8 cellular contexts compared by ENCODE assay signal in the genomic region with DNA sequence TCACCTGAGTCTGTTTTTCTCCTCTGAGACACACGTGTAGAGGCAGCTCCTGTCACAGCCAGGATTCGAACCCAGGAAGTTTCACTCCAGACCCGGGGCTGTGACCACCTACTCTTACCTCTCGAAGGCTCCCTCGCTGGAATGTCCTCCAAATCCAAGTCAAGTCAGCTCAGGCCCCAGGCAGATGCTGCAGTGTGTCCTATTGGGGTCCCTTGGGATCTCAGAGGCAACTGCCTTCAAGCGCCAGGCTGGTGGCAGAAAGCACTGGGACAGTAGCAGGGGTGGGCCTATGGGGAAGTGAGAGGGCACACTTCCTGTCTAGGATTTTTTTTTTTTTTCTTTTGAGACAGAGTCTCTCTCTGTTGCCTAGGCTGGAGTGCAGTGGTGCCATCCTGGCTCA.
DNase-seq lines count a peak whose midpoint lies in the region; ATAC-seq lines count a peak whose summit lies in the region.

No MANE protein-coding gene starts in this region.

- H3K9me3 ChIP-seq in effector memory CD4-positive, alpha-beta T cell (ENCODE audit: control insufficient read depth, low read length), result no peaks in the 10 kb centered on the region

- H3K4me3 ChIP-seq in effector memory CD4-positive, alpha-beta T cell (ENCODE audit: insufficient read depth, low read depth, low read length, poor library complexity, severe bottlenecking), result peak overlapping the region; percentile 44

- no peaks in the 10 kb centered on the region for H3K27me3 Mint-ChIP-seq in T-helper 1 cell treated with Interleukin-12 subunit alpha and Interleukin-12 subunit beta and Interleukin-4 antibody, amounts not matched to agents 30 μg/mL and 1 μg/mL, for 36 hours (ENCODE audit: low read depth)
- no peaks in the 10 kb centered on the region for H3K27me3 Mint-ChIP-seq in stimulated activated naive B cell treated with anti-CD40 and anti-IgM and Interleukin-4, amounts not matched to agents 10 μg/mL and 1 μg/mL and 100 μg/mL, for 72 hours

- ATAC-seq in stimulated activated naive B cell treated with anti-CD40 and anti-IgM and Interleukin-4, amounts not matched to agents 10 μg/mL and 1 μg/mL and 100 μg/mL, for 72 hours (replicated peaks), result peak; percentile 73 to 74
- ATAC-seq in GM19328 (IDR thresholded peaks at IDR 0.05; ENCODE audit: unreplicated experiment) (no peak), HG03520 (IDR thresholded peaks at IDR 0.05; ENCODE audit: unreplicated experiment) (no peak)

- H3K4me1 Mint-ChIP-seq in T-helper 1 cell treated with Interleukin-12 subunit alpha and Interleukin-12 subunit beta and Interleukin-4 antibody, amounts not matched to agents 30 μg/mL and 1 μg/mL, for 36 hours (ENCODE audit: low read depth), result peaks cover 43% of the 10 kb centered on the region
- H3K4me1 Mint-ChIP-seq in stimulated activated naive B cell treated with anti-CD40 and anti-IgM and Interleukin-4, amounts not matched to agents 10 μg/mL and 1 μg/mL and 100 μg/mL, for 72 hours, result peaks cover 45 to 72% of the 10 kb centered on the region in 2 donors

- peak overlapping the region; percentile 21 for H3K27ac ChIP-seq in effector memory CD4-positive, alpha-beta T cell (ENCODE audit: insufficient read depth, low read length, poor library complexity, severe bottlenecking)

- H3K27me3 ChIP-seq in effector memory CD4-positive, alpha-beta T cell (replicated peaks; ENCODE audit: control insufficient read depth, insufficient read depth, low read length, poor library complexity, severe bottlenecking), result no peaks in the 10 kb centered on the region

- H3K4me1 ChIP-seq in effector memory CD4-positive, alpha-beta T cell (ENCODE audit: control insufficient read depth, insufficient read depth, low read length, poor library complexity, severe bottlenecking), result peaks cover 37% of the 10 kb centered on the region

- H3K36me3 ChIP-seq in effector memory CD4-positive, alpha-beta T cell (ENCODE audit: control insufficient read depth, insufficient read depth, low read length), result no peaks in the 10 kb centered on the region

- no peak overlapping the region for H3K27ac Mint-ChIP-seq in T-helper 1 cell treated with Interleukin-12 subunit alpha and Interleukin-12 subunit beta and Interleukin-4 antibody, amounts not matched to agents 30 μg/mL and 1 μg/mL, for 36 hours
- peak overlapping the region; percentile 94 for H3K27ac Mint-ChIP-seq in stimulated activated naive B cell treated with anti-CD40 and anti-IgM and Interleukin-4, amounts not matched to agents 10 μg/mL and 1 μg/mL and 100 μg/mL, for 72 hours

- H3K4me3 Mint-ChIP-seq in T-helper 1 cell treated with Interleukin-12 subunit alpha and Interleukin-12 subunit beta and Interleukin-4 antibody, amounts not matched to agents 30 μg/mL and 1 μg/mL, for 36 hours, result peak overlapping the region; percentile 34
- peak overlapping the region; percentile 86 to 87 for H3K4me3 Mint-ChIP-seq in stimulated activated naive B cell treated with anti-CD40 and anti-IgM and Interleukin-4, amounts not matched to agents 10 μg/mL and 1 μg/mL and 100 μg/mL, for 72 hours

- peaks cover 12% of the 10 kb centered on the region for H3K36me3 Mint-ChIP-seq in T-helper 1 cell treated with Interleukin-12 subunit alpha and Interleukin-12 subunit beta and Interleukin-4 antibody, amounts not matched to agents 30 μg/mL and 1 μg/mL, for 36 hours (ENCODE audit: low read depth)
- peaks cover 23 to 26% of the 10 kb centered on the region in 2 donors for H3K36me3 Mint-ChIP-seq in stimulated activated naive B cell treated with anti-CD40 and anti-IgM and Interleukin-4, amounts not matched to agents 10 μg/mL and 1 μg/mL and 100 μg/mL, for 72 hours

- DNase-seq in T-helper 1 cell (no peak), NCI-H2171 treated with DMSO at 0.1 percent for 48 hours (lab: John Stamatoyannopoulos, UW) (peak; percentile 72), amygdala (lab: John Stamatoyannopoulos, UW) (no peak)
- no peak for DNase-seq in effector memory CD4-positive, alpha-beta T cell
- peak; percentile 84 for DNase-seq in stimulated activated naive B cell treated with anti-CD40 and anti-IgM and Interleukin-4, amounts not matched to agents 10 μg/mL and 1 μg/mL and 100 μg/mL, for 72 hours

- no peaks in the 10 kb centered on the region for H3K9me3 Mint-ChIP-seq in T-helper 1 cell treated with Interleukin-12 subunit alpha and Interleukin-12 subunit beta and Interleukin-4 antibody, amounts not matched to agents 30 μg/mL and 1 μg/mL, for 36 hours
- no peaks in the 10 kb centered on the region for H3K9me3 Mint-ChIP-seq in stimulated activated naive B cell treated with anti-CD40 and anti-IgM and Interleukin-4, amounts not matched to agents 10 μg/mL and 1 μg/mL and 100 μg/mL, for 72 hours

Comparison
In these comparisons a context has a peak if more than half of its experiments do, and no peak if none do; other contexts are left out.
1. DNase-seq: peak in NCI-H2171 treated with DMSO at 0.1 percent for 48 hours (single experiment) and stimulated activated naive B cell treated with anti-CD40 and anti-IgM and Interleukin-4, amounts not matched to agents 10 μg/mL and 1 μg/mL and 100 μg/mL, for 72 hours (single experiment); none in T-helper 1 cell (0 of 5), effector memory CD4-positive, alpha-beta T cell (0 of 3) and amygdala (0 of 56).
2. ATAC-seq: peak in stimulated activated naive B cell treated with anti-CD40 and anti-IgM and Interleukin-4, amounts not matched to agents 10 μg/mL and 1 μg/mL and 100 μg/mL, for 72 hours (2 of 2); none in GM19328 (single experiment) and HG03520 (single experiment).